In the genomic region with DNA sequence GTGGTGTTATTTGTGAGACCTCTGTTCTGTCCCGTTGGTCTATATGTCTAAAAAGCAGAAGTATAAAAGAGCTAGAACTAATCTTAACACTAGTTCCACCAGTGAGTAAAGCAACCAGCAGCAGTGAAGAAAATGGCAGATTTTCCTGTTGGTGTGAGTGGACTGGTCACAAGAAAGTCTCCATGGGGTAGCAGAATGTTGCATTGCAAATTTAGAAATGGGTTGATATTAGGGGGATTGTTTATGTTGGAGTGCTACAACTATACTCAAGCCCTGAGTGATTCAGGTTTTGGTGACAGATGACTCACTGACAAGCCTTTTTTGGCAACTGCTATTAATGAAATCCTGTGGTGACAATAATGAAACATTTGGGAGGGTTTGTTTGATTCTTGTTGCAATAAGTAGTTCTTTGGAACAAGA, we compare ENCODE assay signal across 8 cellular contexts. TPM values are rescaled to one million over a fixed set of nuclear protein-coding genes. Genes with fewer than 3 reads are reported as not detected.
DNase-seq lines count a peak whose midpoint lies in the region; ATAC-seq and TF ChIP-seq lines count a peak whose summit lies in the region.

No MANE protein-coding gene starts in this region.

- no peak overlapping the region for H3K18ac ChIP-seq in mesendoderm (ENCODE audit: low read length)

- intact Hi-C loops in PC-9 (cut with micrococcal nuclease; ENCODE audit: unreplicated experiment), result no loop called here

- peak; percentile 65 for ATAC-seq in GM18867 (IDR thresholded peaks at IDR 0.05; ENCODE audit: unreplicated experiment)
- ATAC-seq in HG02884 (IDR thresholded peaks at IDR 0.05; ENCODE audit: unreplicated experiment), result peak; percentile 76
- peak in 1 of 2 donors; percentile 68 for ATAC-seq in upper lobe of left lung (ENCODE audit: low FRiP score in 2 of 2)

- CTCF ChIA-PET in PC-9 (lab: Charles Lee), result interaction anchor here (0.7 kb wide), 1 partner anchor 346 kb away, joined by 5 read pairs; no protein-coding TSS in a partner anchor

- H3K79me2 ChIP-seq in PC-9 (ENCODE audit: low read depth), result peaks cover 98% of the 10 kb centered on the region
- peaks cover 44% of the 10 kb centered on the region for H3K79me2 ChIP-seq in mesendoderm (ENCODE audit: control insufficient read depth, insufficient read depth, low read length)

- H3K4ac ChIP-seq in mesendoderm (ENCODE audit: low read depth, low read length), result no peak overlapping the region

- peaks cover 7% of the 10 kb centered on the region for H3K79me1 ChIP-seq in mesendoderm (ENCODE audit: low read length)

- peaks cover 47% of the 10 kb centered on the region for H4K20me1 ChIP-seq in PC-9 (ENCODE audit: insufficient read depth)

- no TSS peak for BruUV-seq in PC-9 (replicated peaks; lab: Mats Ljungman, UMichigan)

- H4K5ac ChIP-seq in mesendoderm (ENCODE audit: low read length), result no peak overlapping the region

- no peak overlapping the region for H3K9ac ChIP-seq in mesendoderm (ENCODE audit: low read length)

- H3K27me3 ChIP-seq in PC-9 (ENCODE audit: insufficient read depth, low read depth) (no peaks in the 10 kb centered on the region), upper lobe of left lung (no peaks in the 10 kb centered on the region), mesendoderm (ENCODE audit: insufficient read depth, low read length, poor library complexity) (no peaks in the 10 kb centered on the region)

- H3F3A ChIP-seq in PC-9 (ENCODE audit: insufficient read depth, low read depth), result peaks cover 15% of the 10 kb centered on the region

- H3K4me2 ChIP-seq in PC-9 (peak overlapping the region; percentile 56), mesendoderm (ENCODE audit: low read length) (no peak overlapping the region)

- H3K4me3 ChIP-seq in PC-9, result 0 out of 2 replicates have a peak overlapping the region, but pooled peaks have one; percentile 12
- H3K4me3 ChIP-seq in upper lobe of left lung, result no peak overlapping the region
- H3K4me3 ChIP-seq in mesendoderm (ENCODE audit: low read length), result no peak overlapping the region

- no peaks in the 10 kb centered on the region for H3K36me3 ChIP-seq in PC-9 (ENCODE audit: low read depth)
- H3K36me3 ChIP-seq in upper lobe of left lung, result no peaks in the 10 kb centered on the region
- H3K36me3 ChIP-seq in mesendoderm (ENCODE audit: control insufficient read depth, insufficient read depth, low read length), result no peaks in the 10 kb centered on the region

- H3K27ac ChIP-seq in PC-9 (peak overlapping the region; percentile 53), upper lobe of left lung (peak overlapping the region in 3 of 4 donors; percentile 13 to 65 (median 31)), mesendoderm (ENCODE audit: low read depth, low read length) (no peak overlapping the region)

- no peak overlapping the region for H3K56ac ChIP-seq in mesendoderm (ENCODE audit: low read length)

- H2AFZ ChIP-seq in PC-9, result no peak overlapping the region

- no peaks in the 10 kb centered on the region for H3K9me2 ChIP-seq in PC-9 (ENCODE audit: insufficient read depth)

- H2BK120ac ChIP-seq in mesendoderm (ENCODE audit: low read depth, low read length), result no peak overlapping the region

- TF ChIP-seq EP300 in upper lobe of left lung (IDR thresholded peaks at IDR 0.05), result no peak

- no peak for TF ChIP-seq POLR2A in upper lobe of left lung (IDR thresholded peaks at IDR 0.05)

- no peak overlapping the region for H2BK5ac ChIP-seq in mesendoderm (ENCODE audit: low read length)

- WGBS in upper lobe of left lung, 2 donors, result 38 to 46% methylated on average over 1 of the region's 1 CpG
- no CpG with 5 or more reads among the region's 1 CpG for WGBS in mesendoderm (ENCODE audit: extremely low coverage, insufficient coverage, low lambda C conversion rate)

- DNase-seq in PC-9, result peak in 1 of 2 experiments; percentile 79
- peak; percentile 61 for DNase-seq in fibroblast of gingiva (ENCODE audit: low read depth)
- no peak for DNase-seq in upper lobe of left lung
- DNase-seq in mesendoderm, result no peak
- DNase-seq in activated CD8-positive, alpha-beta memory T cell treated with anti-CD3 and anti-CD28 coated beads for 24 hours, result no peak
- DNase-seq in activated CD4-positive, alpha-beta T cell treated with anti-CD3 and anti-CD28 coated beads for 4 hours, result no peak

- no peak overlapping the region for H4K8ac ChIP-seq in mesendoderm (ENCODE audit: low read depth, low read length)

- no peak overlapping the region for H2BK15ac ChIP-seq in mesendoderm (replicated peaks; ENCODE audit: low read depth)

- TF ChIP-seq CTCF in PC-9 (conservative IDR thresholded peaks at IDR 0.05) (no peak), upper lobe of left lung (IDR thresholded peaks at IDR 0.05) (no peak)

- peaks cover 44% of the 10 kb centered on the region for H3K4me1 ChIP-seq in PC-9 (replicated peaks; ENCODE audit: insufficient read depth)
- H3K4me1 ChIP-seq in upper lobe of left lung, result peaks cover 28 to 45% (median 37%) of the 10 kb centered on the region in 4 donors
- peaks cover 2% of the 10 kb centered on the region for H3K4me1 ChIP-seq in mesendoderm (ENCODE audit: control insufficient read depth, low read depth, low read length)

- H3K23ac ChIP-seq in mesendoderm (ENCODE audit: low read length), result no peak overlapping the region

- H3K9me3 ChIP-seq in PC-9 (ENCODE audit: insufficient read depth, low read depth) (peaks cover 3% of the 10 kb centered on the region; the same call in 1 of the 2 replicates), upper lobe of left lung (no peaks in the 10 kb centered on the region)

- POLR2A ChIA-PET in PC-9 (lab: Charles Lee; ENCODE audit: unreplicated experiment), result no interaction called here

- H2AK5ac ChIP-seq in mesendoderm (ENCODE audit: low read length), result no peak overlapping the region

RNA-seq across cellular contexts. Expression of a gene that starts 5.6 kb away (rescaled TPM):
- total RNA-seq in PC-9 (2021) (57.1 and 68.8 TPM in 2 replicates), upper lobe of left lung (10 to 100 TPM; 26.9 to 68.1 (median 37.1) TPM)
- polyA plus RNA-seq in mesendoderm (2013, experiment 1 of 2), result 13.5 TPM
- 12.4 TPM for polyA plus RNA-seq in mesendoderm (2013, experiment 2 of 2)

RNA-seq across cellular contexts. Expression of a gene that starts 10.8 kb away (rescaled TPM):
- total RNA-seq in PC-9 (2021) (97.5 and 104 TPM in 2 replicates), upper lobe of left lung (10 to 100 TPM in 4 of 6 donors, 1 to 10 TPM in 2; 2.1 to 26.4 (median 13.8) TPM)
- 273 TPM for polyA plus RNA-seq in mesendoderm (2013, experiment 1 of 2)
- polyA plus RNA-seq in mesendoderm (2013, experiment 2 of 2), result 270 TPM
